13 cellular contexts compared by ENCODE assay signal in the genomic region with DNA sequence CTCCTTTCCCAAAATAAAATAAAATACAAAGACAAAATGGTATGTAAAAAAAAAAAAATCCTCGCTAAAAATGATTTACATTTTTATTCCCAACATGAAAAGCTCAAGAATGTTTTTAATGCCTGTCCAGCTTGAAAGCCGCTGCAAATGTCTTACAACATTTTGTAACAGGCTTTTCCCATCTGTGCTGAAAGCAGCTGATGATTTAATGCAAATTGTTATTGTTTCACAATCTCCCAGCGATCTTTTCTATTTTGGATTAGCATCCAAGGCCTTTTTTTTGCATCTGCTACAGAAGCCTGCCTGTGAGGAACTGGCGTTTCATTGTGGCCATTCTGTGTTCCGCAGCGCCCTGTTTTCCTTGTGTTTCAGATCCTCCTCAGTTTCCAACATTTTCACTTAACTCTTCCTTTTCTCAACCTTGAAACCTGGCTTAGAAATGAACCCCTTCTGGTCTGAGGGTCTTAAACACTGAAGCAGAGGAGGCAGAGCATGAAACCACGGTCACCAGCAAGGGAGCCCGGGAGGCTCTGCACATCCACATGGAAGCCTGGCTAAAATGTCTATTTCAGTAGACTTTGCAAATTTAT.
DNase-seq lines count a peak whose midpoint lies in the region; ATAC-seq and TF ChIP-seq lines count a peak whose summit lies in the region.
"Had no signal": no experiment of that assay in that cellular context is flagged by ENCODE, and none has a peak within 500 bp of the region (broad histone marks: within the 10 kb centered on the region; RNA-seq: fewer than 3 reads in every experiment).

No MANE protein-coding gene starts in this region.

- H3K27ac ChIP-seq in tibial artery, result peak overlapping the region; percentile 58 to 74
- H3K27ac ChIP-seq: foreskin keratinocyte had no signal

- ATAC-seq in HG02885 (IDR thresholded peaks at IDR 0.05; ENCODE audit: poor library complexity, unreplicated experiment), result no peak
- ATAC-seq in HG03280 (IDR thresholded peaks at IDR 0.05; ENCODE audit: unreplicated experiment), result no peak

- H3K4me1 ChIP-seq in tibial artery, result peaks cover 0 to 54% (median 30%) of the 10 kb centered on the region in 4 donors
- H3K4me1 ChIP-seq: prostate gland had no signal

- peak; percentile 60 for DNase-seq in LHCN-M2 (ENCODE audit: low read depth)
- peak; percentile 92 for DNase-seq in fibroblast of mammary gland (ENCODE audit: low read depth)
- DNase-seq in myocyte (ENCODE audit: low read depth), result peak; percentile 25
- DNase-seq in tibial artery, result peak in 1 of 2 donors; percentile 34
- no peak for DNase-seq in HuH-7 (ENCODE audit: low spot score)
- DNase-seq in GM13977 (ENCODE audit: low spot score), result no peak
- DNase-seq: activated CD4-positive, alpha-beta T cell treated with anti-CD3 and anti-CD28 coated beads, Interleukin-2, amount 50 U/mL, for 1 hour; activated effector memory CD4-positive, alpha-beta T cell treated with anti-CD3 and anti-CD28 coated beads, Interleukin-2, amount 50 U/mL, for 16 hours; DMS 273 treated with DMSO at 0.1 percent for 48 hours had no signal

- H3K4me3 ChIP-seq in fibroblast of mammary gland (ENCODE audit: control insufficient read depth, low read depth, low read length) (no peak overlapping the region), tibial artery (peak overlapping the region in 1 of 2 donors; percentile 15)
- H3K4me3 ChIP-seq: prostate gland had no signal

- TF ChIP-seq CTCF in fibroblast of mammary gland (conservative IDR thresholded peaks at IDR 0.05; ENCODE audit: control insufficient read depth, insufficient read depth, low read depth, low read length) (no peak), tibial artery (IDR thresholded peaks at IDR 0.05) (no peak), GM13977 (IDR thresholded peaks at IDR 0.05; ENCODE audit: extremely low read depth, insufficient read depth, missing control alignments) (no peak)

- H3K27me3 ChIP-seq in tibial artery, result no peaks in the 10 kb centered on the region
- H3K27me3 ChIP-seq: foreskin keratinocyte had no signal

- intact Hi-C loops in tibial artery (cut with DNase I; ENCODE audit: low total_unique reads), result no loop called here

- H3K9me3 ChIP-seq in tibial artery, result peaks cover 0 to 3% (median 0%) of the 10 kb centered on the region in 3 donors
- H3K9me3 ChIP-seq: prostate gland had no signal

- in situ Hi-C loops in GM13977 (cut with MboI; ENCODE audit: low pct_unique_long_range_greater_than_20kb, low sequenced_read_pairs, unreplicated experiment), result no loop called here

- H3K36me3 ChIP-seq in tibial artery, result no peaks in the 10 kb centered on the region
- H3K36me3 ChIP-seq: prostate gland had no signal

Comparison
In these comparisons a context has a peak if more than half of its experiments do, and no peak if none do; other contexts are left out.
1. DNase-seq: peak in LHCN-M2 (single experiment), fibroblast of mammary gland (single experiment) and myocyte (single experiment); none in HuH-7 (single experiment) and GM13977 (single experiment).